9 cellular contexts compared by ENCODE assay signal in genomic region chr16:391885-392335, GRCh38. TPM values are rescaled to one million over a fixed set of nuclear protein-coding genes. Genes with fewer than 3 reads are reported as not detected.
DNase-seq lines count a peak whose midpoint lies in the region; ATAC-seq and TF ChIP-seq lines count a peak whose summit lies in the region.
"Had no signal": no experiment of that assay in that cellular context is flagged by ENCODE, and none has a peak within 500 bp of the region (broad histone marks: within the 10 kb centered on the region; RNA-seq: fewer than 3 reads in every experiment).

No MANE protein-coding gene starts in this region.

- H3K4me1 Mint-ChIP-seq in activated CD4-positive, alpha-beta T cell treated with anti-CD3 and anti-CD28 coated beads, Interleukin-2, amount 10 ng/mL, durations not matched to agents 24 days and 14 days: peaks cover 11% of the 10 kb centered on the region

- no peak for ATAC-seq in HG03457 (IDR thresholded peaks at IDR 0.05; ENCODE audit: unreplicated experiment)

- no peak overlapping the region for H3K9ac ChIP-seq in colonic mucosa (ENCODE audit: low read depth in 2 of 2, low read length in 2 of 2)
- H3K9ac ChIP-seq: BLaER1 had no signal

- H3K4me1 ChIP-seq in colonic mucosa: peaks cover 4% of the 10 kb centered on the region

- no peaks in the 10 kb centered on the region for H3K36me3 ChIP-seq in colonic mucosa
- H3K36me3 ChIP-seq: BLaER1 had no signal

- TF ChIP-seq CTCF in colonic mucosa (IDR thresholded peaks at IDR 0.05): peak; percentile 65

- H3K9me3 Mint-ChIP-seq in activated CD4-positive, alpha-beta T cell treated with anti-CD3 and anti-CD28 coated beads, Interleukin-2, amount 10 ng/mL, durations not matched to agents 24 days and 14 days: peaks cover 5% of the 10 kb centered on the region

- no peak overlapping the region for H3K4me3 ChIP-seq in colonic mucosa
- H3K4me3 ChIP-seq: BLaER1 had no signal

- DNase-seq in NCI-H187 (lab: John Stamatoyannopoulos, UW) (peak; percentile 36 to 69), NCI-H187 treated with DMSO at 0.1 percent for 48 hours (lab: John Stamatoyannopoulos, UW) (no peak), NCI-H2227 (lab: John Stamatoyannopoulos, UW; ENCODE audit: unreplicated experiment) (peak; percentile 59), colonic mucosa (peak; percentile 69), midbrain (lab: John Stamatoyannopoulos, UW) (peak; percentile 55)
- DNase-seq in activated CD4-positive, alpha-beta T cell treated with anti-CD3 and anti-CD28 coated beads, Interleukin-2, amount 10 ng/mL, durations not matched to agents 24 days and 14 days: peak; percentile 90
- peak; percentile 83 to 87 for DNase-seq in stimulated activated CD8-positive, alpha-beta memory T cell treated with anti-CD3 and anti-CD28 coated beads, Interleukin-7, amount 100 ng/mL, for 48 hours (ENCODE audit: extremely low read depth in 1 of 2, low read depth in 1 of 2)

- intact Hi-C loops in activated CD4-positive, alpha-beta T cell treated with anti-CD3 and anti-CD28 coated beads, Interleukin-2, amount 10 ng/mL, durations not matched to agents 24 days and 14 days (cut with micrococcal nuclease): no loop called here
- intact Hi-C loops in colonic mucosa (cut with DNase I): no loop called here

- peak overlapping the region; percentile 39 for H3K27ac Mint-ChIP-seq in activated CD4-positive, alpha-beta T cell treated with anti-CD3 and anti-CD28 coated beads, Interleukin-2, amount 10 ng/mL, durations not matched to agents 24 days and 14 days

- no peaks in the 10 kb centered on the region for H3K27me3 ChIP-seq in colonic mucosa
- H3K27me3 ChIP-seq: BLaER1 had no signal

- H3K27ac ChIP-seq in colonic mucosa: no peak overlapping the region
- H3K27ac ChIP-seq: BLaER1 had no signal

- H3K4me3 Mint-ChIP-seq in activated CD4-positive, alpha-beta T cell treated with anti-CD3 and anti-CD28 coated beads, Interleukin-2, amount 10 ng/mL, durations not matched to agents 24 days and 14 days: no peak overlapping the region

- H3K36me3 Mint-ChIP-seq in activated CD4-positive, alpha-beta T cell treated with anti-CD3 and anti-CD28 coated beads, Interleukin-2, amount 10 ng/mL, durations not matched to agents 24 days and 14 days (ENCODE audit: low read depth): no peaks in the 10 kb centered on the region

- H3K9me3 ChIP-seq in colonic mucosa: no peaks in the 10 kb centered on the region
- H3K9me3 ChIP-seq: BLaER1 had no signal

- peaks cover 10% of the 10 kb centered on the region for H3K27me3 Mint-ChIP-seq in activated CD4-positive, alpha-beta T cell treated with anti-CD3 and anti-CD28 coated beads, Interleukin-2, amount 10 ng/mL, durations not matched to agents 24 days and 14 days

RNA-seq across cellular contexts. Expression of gene NME4, which starts 5.1 kb away (rescaled TPM):
- 64.3 and 64.8 TPM in 2 replicates for total RNA-seq in activated CD4-positive, alpha-beta T cell treated with anti-CD3 and anti-CD28 coated beads, Interleukin-2, amount 10 ng/mL, durations not matched to agents 24 days and 14 days
- 10 to 100 TPM; 38.3 to 63.6 TPM for total RNA-seq in colonic mucosa

RNA-seq across cellular contexts. Expression of gene DECR2, which starts 9.8 kb away (rescaled TPM):
- 17.6 and 18.5 TPM in 2 replicates for total RNA-seq in activated CD4-positive, alpha-beta T cell treated with anti-CD3 and anti-CD28 coated beads, Interleukin-2, amount 10 ng/mL, durations not matched to agents 24 days and 14 days
- 10 to 100 TPM; 31.3 to 50.2 TPM for total RNA-seq in colonic mucosa

RNA-seq across cellular contexts. Expression of gene PGAP6, which starts 10.1 kb away (rescaled TPM):
- total RNA-seq in activated CD4-positive, alpha-beta T cell treated with anti-CD3 and anti-CD28 coated beads, Interleukin-2, amount 10 ng/mL, durations not matched to agents 24 days and 14 days: 34.1 and 37.8 TPM in 2 replicates
- total RNA-seq in colonic mucosa: 100 to 1,000 TPM in 1 of 2 donors, 10 to 100 TPM in 1; 99.6 to 102 TPM

RNA-seq across cellular contexts. Expression of gene MRPL28, which starts 21.6 kb away (rescaled TPM):
- total RNA-seq in activated CD4-positive, alpha-beta T cell treated with anti-CD3 and anti-CD28 coated beads, Interleukin-2, amount 10 ng/mL, durations not matched to agents 24 days and 14 days: 106 and 109 TPM in 2 replicates
- total RNA-seq in colonic mucosa: 10 to 100 TPM; 59.4 to 75.4 TPM

RNA-seq across cellular contexts. Expression of gene RAB11FIP3, which starts 33.5 kb away (rescaled TPM):
- 40.2 and 40.5 TPM in 2 replicates for total RNA-seq in activated CD4-positive, alpha-beta T cell treated with anti-CD3 and anti-CD28 coated beads, Interleukin-2, amount 10 ng/mL, durations not matched to agents 24 days and 14 days
- 10 to 100 TPM; 20.9 to 22.3 TPM for total RNA-seq in colonic mucosa
